8 cellular contexts compared by ENCODE assay signal in genomic region chr16:51151435-51151950, GRCh38. TPM values are rescaled to one million over a fixed set of nuclear protein-coding genes. Genes with fewer than 3 reads are reported as not detected.
DNase-seq lines count a peak whose midpoint lies in the region; ATAC-seq and TF ChIP-seq lines count a peak whose summit lies in the region.

No MANE protein-coding gene starts in this region.

- intact Hi-C loops in Calu3 (cut with micrococcal nuclease; ENCODE audit: unreplicated experiment): no loop called here

- H3K27ac Mint-ChIP-seq in Calu3 (ENCODE audit: unreplicated experiment): no peak overlapping the region

- TF ChIP-seq CTCF in gastroesophageal sphincter (IDR thresholded peaks at IDR 0.05) (no peak), parathyroid adenoma (IDR thresholded peaks at IDR 0.05) (no peak), Calu3 (IDR thresholded peaks at IDR 0.05; ENCODE audit: unreplicated experiment) (no peak)

- peaks cover 3% of the 10 kb centered on the region for H3K4me1 Mint-ChIP-seq in Calu3 (ENCODE audit: low read depth, unreplicated experiment)

- DNase-seq in NCI-H774 (lab: John Stamatoyannopoulos, UW) (peak; percentile 92), NCI-H187 (lab: John Stamatoyannopoulos, UW) (no peak), Calu3 (no peak)
- no peak for DNase-seq in activated CD4-positive, alpha-beta T cell treated with anti-CD3 and anti-CD28 coated beads, Interleukin-2, amount 50 U/mL, for 1 hour
- DNase-seq in effector CD4-positive, alpha-beta T cell: no peak

- no peak for TF ChIP-seq EP300 in gastroesophageal sphincter (IDR thresholded peaks at IDR 0.05)

- BruUV-seq in Calu3 (replicated peaks; lab: Mats Ljungman, UMichigan): no TSS peak

- no peak for TF ChIP-seq POLR2A in gastroesophageal sphincter (IDR thresholded peaks at IDR 0.05)

- H3K9me3 Mint-ChIP-seq in Calu3 (ENCODE audit: low read depth, unreplicated experiment): peaks cover 5% of the 10 kb centered on the region

- H3K27me3 ChIP-seq in gastroesophageal sphincter (peaks cover 94% of the 10 kb centered on the region), parathyroid adenoma (ENCODE audit: control insufficient read depth, insufficient read depth, low read length) (no peaks in the 10 kb centered on the region)

- H3K27me3 Mint-ChIP-seq in Calu3 (ENCODE audit: unreplicated experiment): peaks cover under 1% of the 10 kb centered on the region

- H3K9me3 ChIP-seq in ES-I3 (ENCODE audit: control insufficient read depth, insufficient read depth, low read length) (no peaks in the 10 kb centered on the region), gastroesophageal sphincter (peaks cover 0 to 4% (median 0%) of the 10 kb centered on the region in 3 donors), parathyroid adenoma (ENCODE audit: control insufficient read depth, low read length) (no peaks in the 10 kb centered on the region)

- peak overlapping the region; percentile 83 for H3K4me2 ChIP-seq in parathyroid adenoma (ENCODE audit: low read length)

- peak overlapping the region; percentile 86 for H3K9ac ChIP-seq in ES-I3 (ENCODE audit: low read depth, low read length)
- H3K9ac ChIP-seq in parathyroid adenoma: no peak overlapping the region

- H3K79me2 ChIP-seq in parathyroid adenoma: no peaks in the 10 kb centered on the region

- H2AFZ ChIP-seq in parathyroid adenoma: peak overlapping the region; percentile 3

- CTCF ChIA-PET in Calu3 (lab: Charles Lee): interaction anchor here (0.6 kb wide), 1 partner anchor 83 kb away, joined by 3 read pairs; no protein-coding TSS in a partner anchor

- ATAC-seq in gastroesophageal sphincter: no peak

- no peak overlapping the region for H3K4me3 Mint-ChIP-seq in Calu3 (ENCODE audit: low read depth, unreplicated experiment)

- H3K27ac ChIP-seq in gastroesophageal sphincter: no peak overlapping the region
- no peak overlapping the region for H3K27ac ChIP-seq in parathyroid adenoma

- H3K4me1 ChIP-seq in ES-I3 (ENCODE audit: insufficient read depth, low read length) (peaks cover 18% of the 10 kb centered on the region; the same call in 1 of the 2 replicates), gastroesophageal sphincter (peaks cover 0 to 65% (median 31%) of the 10 kb centered on the region in 3 donors), parathyroid adenoma (no peaks in the 10 kb centered on the region)

- H3K36me3 ChIP-seq in ES-I3 (ENCODE audit: insufficient read depth, low read length): no peaks in the 10 kb centered on the region
- no peaks in the 10 kb centered on the region for H3K36me3 ChIP-seq in gastroesophageal sphincter
- H3K36me3 ChIP-seq in parathyroid adenoma (ENCODE audit: control insufficient read depth, insufficient read depth, low read length): no peaks in the 10 kb centered on the region

- 2% methylated on average over 12 of the region's 60 CpGs; no CpG with 5 or more reads in 1 of the 2 donors for WGBS in gastroesophageal sphincter (ENCODE audit: low coverage in 1 of 2), 2 donors

- no peaks in the 10 kb centered on the region for H3K36me3 Mint-ChIP-seq in Calu3 (ENCODE audit: insufficient read depth, unreplicated experiment)

- H3K4me3 ChIP-seq in gastroesophageal sphincter (peak overlapping the region; percentile 1 to 53), parathyroid adenoma (ENCODE audit: low read depth, low read length) (peak overlapping the region; percentile 63)

RNA-seq across cellular contexts. Expression of gene SALL1, which starts 0.4 kb away (rescaled TPM):
- not detected for total RNA-seq in gastroesophageal sphincter
- not detected in 2 replicates for total RNA-seq in Calu3 (2022)
